In the genomic region with DNA sequence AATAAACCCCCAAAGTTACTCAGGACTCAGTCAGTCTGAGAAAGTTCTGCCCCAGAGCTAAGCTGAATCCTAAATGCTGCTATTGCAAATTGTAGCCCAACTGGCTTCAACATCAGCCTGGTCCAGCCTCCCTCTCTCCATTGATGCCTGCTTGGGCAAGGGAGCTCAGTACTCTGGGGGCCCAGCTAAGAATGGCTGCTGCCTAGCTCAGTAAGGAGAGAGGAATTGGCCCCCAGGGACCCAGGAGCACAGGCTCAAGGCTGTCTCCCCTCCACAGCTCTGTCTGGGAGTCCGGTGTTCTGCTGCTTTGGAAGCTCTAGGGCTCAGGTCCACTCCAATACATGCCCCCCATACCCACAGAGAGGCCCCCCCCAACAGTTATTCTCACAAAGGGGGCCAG, we compare ENCODE assay signal across 1 cellular context.
TF ChIP-seq lines count a peak whose summit lies in the region.

No MANE protein-coding gene starts in this region.

TF ChIP-seq in HCT116, 20 proteins besides CTCF, POLR2A, EP300 and RAD21:
- TF ChIP-seq TCF7L2 (IDR thresholded peaks at IDR 0.05; ENCODE audit: borderline replicate concordance, extremely low read depth, insufficient read depth, insufficient read length) (no peak), EGR1 (IDR thresholded peaks at IDR 0.05; ENCODE audit: low read depth) (no peak), EZH2 (IDR thresholded peaks at IDR 0.05) (no peak), JUND (IDR thresholded peaks at IDR 0.05) (no peak), SIN3A (IDR thresholded peaks at IDR 0.05; ENCODE audit: low read depth) (no peak), FOSL1 (IDR thresholded peaks at IDR 0.05; ENCODE audit: low read depth) (no peak), CBX3 (IDR thresholded peaks at IDR 0.05; ENCODE audit: low read depth) (no peak), SP1 (IDR thresholded peaks at IDR 0.05; ENCODE audit: low read depth) (no peak), ELF1 (IDR thresholded peaks at IDR 0.05; ENCODE audit: borderline replicate concordance, low read depth) (no peak), YY1 (IDR thresholded peaks at IDR 0.05; ENCODE audit: extremely low read depth, insufficient replicate concordance, low read depth, low read length) (no peak), EZH2phosphoT487 (IDR thresholded peaks at IDR 0.05; ENCODE audit: borderline replicate concordance) (no peak)
- TF ChIP-seq, protein P1, sequence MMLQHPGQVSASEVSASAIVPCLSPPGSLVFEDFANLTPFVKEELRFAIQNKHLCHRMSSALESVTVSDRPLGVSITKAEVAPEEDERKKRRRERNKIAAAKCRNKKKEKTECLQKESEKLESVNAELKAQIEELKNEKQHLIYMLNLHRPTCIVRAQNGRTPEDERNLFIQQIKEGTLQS (IDR thresholded peaks at IDR 0.05): no peak
- TF ChIP-seq, protein P2, sequence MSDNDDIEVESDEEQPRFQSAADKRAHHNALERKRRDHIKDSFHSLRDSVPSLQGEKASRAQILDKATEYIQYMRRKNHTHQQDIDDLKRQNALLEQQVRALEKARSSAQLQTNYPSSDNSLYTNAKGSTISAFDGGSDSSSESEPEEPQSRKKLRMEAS (IDR thresholded peaks at IDR 0.05): no peak
- TF ChIP-seq, protein P3, sequence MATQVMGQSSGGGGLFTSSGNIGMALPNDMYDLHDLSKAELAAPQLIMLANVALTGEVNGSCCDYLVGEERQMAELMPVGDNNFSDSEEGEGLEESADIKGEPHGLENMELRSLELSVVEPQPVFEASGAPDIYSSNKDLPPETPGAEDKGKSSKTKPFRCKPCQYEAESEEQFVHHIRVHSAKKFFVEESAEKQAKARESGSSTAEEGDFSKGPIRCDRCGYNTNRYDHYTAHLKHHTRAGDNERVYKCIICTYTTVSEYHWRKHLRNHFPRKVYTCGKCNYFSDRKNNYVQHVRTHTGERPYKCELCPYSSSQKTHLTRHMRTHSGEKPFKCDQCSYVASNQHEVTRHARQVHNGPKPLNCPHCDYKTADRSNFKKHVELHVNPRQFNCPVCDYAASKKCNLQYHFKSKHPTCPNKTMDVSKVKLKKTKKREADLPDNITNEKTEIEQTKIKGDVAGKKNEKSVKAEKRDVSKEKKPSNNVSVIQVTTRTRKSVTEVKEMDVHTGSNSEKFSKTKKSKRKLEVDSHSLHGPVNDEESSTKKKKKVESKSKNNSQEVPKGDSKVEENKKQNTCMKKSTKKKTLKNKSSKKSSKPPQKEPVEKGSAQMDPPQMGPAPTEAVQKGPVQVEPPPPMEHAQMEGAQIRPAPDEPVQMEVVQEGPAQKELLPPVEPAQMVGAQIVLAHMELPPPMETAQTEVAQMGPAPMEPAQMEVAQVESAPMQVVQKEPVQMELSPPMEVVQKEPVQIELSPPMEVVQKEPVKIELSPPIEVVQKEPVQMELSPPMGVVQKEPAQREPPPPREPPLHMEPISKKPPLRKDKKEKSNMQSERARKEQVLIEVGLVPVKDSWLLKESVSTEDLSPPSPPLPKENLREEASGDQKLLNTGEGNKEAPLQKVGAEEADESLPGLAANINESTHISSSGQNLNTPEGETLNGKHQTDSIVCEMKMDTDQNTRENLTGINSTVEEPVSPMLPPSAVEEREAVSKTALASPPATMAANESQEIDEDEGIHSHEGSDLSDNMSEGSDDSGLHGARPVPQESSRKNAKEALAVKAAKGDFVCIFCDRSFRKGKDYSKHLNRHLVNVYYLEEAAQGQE (IDR thresholded peaks at IDR 0.05; ENCODE audit: low read depth): no peak
- TF ChIP-seq, protein P4, sequence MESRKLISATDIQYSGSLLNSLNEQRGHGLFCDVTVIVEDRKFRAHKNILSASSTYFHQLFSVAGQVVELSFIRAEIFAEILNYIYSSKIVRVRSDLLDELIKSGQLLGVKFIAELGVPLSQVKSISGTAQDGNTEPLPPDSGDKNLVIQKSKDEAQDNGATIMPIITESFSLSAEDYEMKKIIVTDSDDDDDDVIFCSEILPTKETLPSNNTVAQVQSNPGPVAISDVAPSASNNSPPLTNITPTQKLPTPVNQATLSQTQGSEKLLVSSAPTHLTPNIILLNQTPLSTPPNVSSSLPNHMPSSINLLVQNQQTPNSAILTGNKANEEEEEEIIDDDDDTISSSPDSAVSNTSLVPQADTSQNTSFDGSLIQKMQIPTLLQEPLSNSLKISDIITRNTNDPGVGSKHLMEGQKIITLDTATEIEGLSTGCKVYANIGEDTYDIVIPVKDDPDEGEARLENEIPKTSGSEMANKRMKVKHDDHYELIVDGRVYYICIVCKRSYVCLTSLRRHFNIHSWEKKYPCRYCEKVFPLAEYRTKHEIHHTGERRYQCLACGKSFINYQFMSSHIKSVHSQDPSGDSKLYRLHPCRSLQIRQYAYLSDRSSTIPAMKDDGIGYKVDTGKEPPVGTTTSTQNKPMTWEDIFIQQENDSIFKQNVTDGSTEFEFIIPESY (IDR thresholded peaks at IDR 0.05; ENCODE audit: extremely low read depth, insufficient replicate concordance, low read length): no peak
TF ChIP-seq in HCT116: peak in this region for 0.
